ENCODE assay signal across 14 cellular contexts in genomic region chr11:12695878-12696277, GRCh38. TPM values are rescaled to one million over a fixed set of nuclear protein-coding genes. Genes with fewer than 3 reads are reported as not detected.
DNase-seq lines count a peak whose midpoint lies in the region; ATAC-seq and TF ChIP-seq lines count a peak whose summit lies in the region.
"Had no signal": no experiment of that assay in that cellular context is flagged by ENCODE, and none has a peak within 500 bp of the region (broad histone marks: within the 10 kb centered on the region; RNA-seq: fewer than 3 reads in every experiment).

No MANE protein-coding gene starts in this region.

- DNase-seq in left ventricle myocardium inferior (no peak), right cardiac atrium (no peak), esophagus squamous epithelium (lab: John Stamatoyannopoulos, UW) (no peak), neural progenitor cell (ENCODE audit: low spot score) (no peak), vagina (ENCODE audit: extremely low spot score in 2 of 2) (no peak), NCI-H1417 (lab: John Stamatoyannopoulos, UW) (no peak)
- no peak for DNase-seq in activated CD8-positive, alpha-beta T cell treated with anti-CD3 and anti-CD28 coated beads for 36 hours
- DNase-seq: activated effector memory CD4-positive, alpha-beta T cell treated with Interleukin-2 at 50 U/mL for 16 hours; effector CD4-positive, alpha-beta T cell; midbrain; NCI-H1105 treated with DMSO at 0.1 percent for 48 hours; stimulated activated CD4-positive, alpha-beta T cell treated with anti-CD3 and anti-CD28 coated beads, Interleukin-2, amount 100 ng/mL, for 48 hours had no signal

- peaks cover 100% of the 10 kb centered on the region for H4K20me1 ChIP-seq in neural progenitor cell (ENCODE audit: low read depth)

- TF ChIP-seq CTCF in left ventricle myocardium inferior (IDR thresholded peaks at IDR 0.05; ENCODE audit: borderline replicate concordance) (no peak), esophagus squamous epithelium (IDR thresholded peaks at IDR 0.05) (no peak), neural progenitor cell (IDR thresholded peaks at IDR 0.05) (no peak), vagina (IDR thresholded peaks at IDR 0.05) (no peak)
- no peak for TF ChIP-seq CTCF in activated CD8-positive, alpha-beta T cell treated with anti-CD3 and anti-CD28 coated beads for 36 hours (IDR thresholded peaks at IDR 0.05)

- no peak overlapping the region for H3K9ac ChIP-seq in neural progenitor cell

- no peaks in the 10 kb centered on the region for H3F3A ChIP-seq in neural progenitor cell (ENCODE audit: low read depth)

- H3K4me1 Mint-ChIP-seq in neural progenitor cell: peaks cover 91% of the 10 kb centered on the region
- H3K4me1 Mint-ChIP-seq in activated CD8-positive, alpha-beta T cell treated with anti-CD3 and anti-CD28 coated beads for 36 hours (ENCODE audit: low read depth): peaks cover 10% of the 10 kb centered on the region

- POLR2A ChIA-PET in activated CD8-positive, alpha-beta T cell treated with anti-CD3 and anti-CD28 coated beads for 36 hours (lab: Charles Lee): no interaction called here

- H3K9me3 ChIP-seq in left ventricle myocardium inferior (replicated peaks) (no peaks in the 10 kb centered on the region), right cardiac atrium (ENCODE audit: control insufficient read depth, low read length) (no peaks in the 10 kb centered on the region), esophagus squamous epithelium (no peaks in the 10 kb centered on the region), neural progenitor cell (ENCODE audit: low read depth) (no peaks in the 10 kb centered on the region), vagina (no peaks in the 10 kb centered on the region)

- H3K27me3 ChIP-seq in left ventricle myocardium inferior (ENCODE audit: low read depth) (no peaks in the 10 kb centered on the region), right cardiac atrium (ENCODE audit: control insufficient read depth, insufficient read depth) (no peaks in the 10 kb centered on the region), esophagus squamous epithelium (no peaks in the 10 kb centered on the region), neural progenitor cell (no peaks in the 10 kb centered on the region), vagina (no peaks in the 10 kb centered on the region)

- intact Hi-C loops in left ventricle myocardium inferior (cut with micrococcal nuclease) (no loop called here), right cardiac atrium (cut with DNase I) (loop anchor here in 1 of 4 donors (10.0 kb wide), 1 partner anchor 119 kb away; no protein-coding TSS in a partner anchor), esophagus squamous epithelium (cut with DNase I) (no loop called here), vagina (cut with DNase I) (no loop called here)
- intact Hi-C loops in activated CD8-positive, alpha-beta T cell treated with anti-CD3 and anti-CD28 coated beads for 36 hours (cut with micrococcal nuclease): no loop called here

- peak overlapping the region; percentile 22 for H3K27ac Mint-ChIP-seq in neural progenitor cell
- H3K27ac Mint-ChIP-seq in activated CD8-positive, alpha-beta T cell treated with anti-CD3 and anti-CD28 coated beads for 36 hours: no peak overlapping the region
- H3K27ac Mint-ChIP-seq: IgD-negative memory B cell had no signal

- no peaks in the 10 kb centered on the region for H3K27me3 Mint-ChIP-seq in neural progenitor cell (ENCODE audit: insufficient read depth, low read depth)
- H3K27me3 Mint-ChIP-seq in activated CD8-positive, alpha-beta T cell treated with anti-CD3 and anti-CD28 coated beads for 36 hours: peaks cover 64% of the 10 kb centered on the region

- H3K79me2 ChIP-seq in neural progenitor cell (ENCODE audit: low read depth): peaks cover 100% of the 10 kb centered on the region

- H2AFZ ChIP-seq in neural progenitor cell (replicated peaks): no peak overlapping the region

- H3K36me3 Mint-ChIP-seq in neural progenitor cell: peaks cover 3% of the 10 kb centered on the region
- no peaks in the 10 kb centered on the region for H3K36me3 Mint-ChIP-seq in activated CD8-positive, alpha-beta T cell treated with anti-CD3 and anti-CD28 coated beads for 36 hours (ENCODE audit: low read depth)
- H3K36me3 Mint-ChIP-seq: IgD-negative memory B cell had no signal

- H3K36me3 ChIP-seq in left ventricle myocardium inferior (no peaks in the 10 kb centered on the region), esophagus squamous epithelium (no peaks in the 10 kb centered on the region), neural progenitor cell (no peaks in the 10 kb centered on the region), vagina (no peaks in the 10 kb centered on the region)

- H3K4me3 Mint-ChIP-seq in neural progenitor cell: no peak overlapping the region
- H3K4me3 Mint-ChIP-seq in activated CD8-positive, alpha-beta T cell treated with anti-CD3 and anti-CD28 coated beads for 36 hours: no peak overlapping the region
- H3K4me3 Mint-ChIP-seq: IgD-negative memory B cell had no signal

- no peak overlapping the region for H3K4me3 ChIP-seq in left ventricle myocardium inferior
- H3K4me3 ChIP-seq in right cardiac atrium (ENCODE audit: low read length): no peak overlapping the region
- no peak overlapping the region for H3K4me3 ChIP-seq in esophagus squamous epithelium
- no peak overlapping the region for H3K4me3 ChIP-seq in neural progenitor cell
- H3K4me3 ChIP-seq in vagina: no peak overlapping the region

- WGBS in right cardiac atrium: 88% methylated on average over 3 of the region's 3 CpGs
- 75 to 80% methylated on average over 3 of the region's 3 CpGs for WGBS in esophagus squamous epithelium, 2 donors

- H3K4me1 ChIP-seq in left ventricle myocardium inferior (peaks cover 85% of the 10 kb centered on the region), right cardiac atrium (ENCODE audit: control insufficient read depth, insufficient read depth, low read length) (peaks cover 23% of the 10 kb centered on the region), esophagus squamous epithelium (peaks cover 22 to 87% (median 46%) of the 10 kb centered on the region in 3 donors), neural progenitor cell (peaks cover 79% of the 10 kb centered on the region), vagina (peaks cover 65% of the 10 kb centered on the region)

- H3K27ac ChIP-seq in left ventricle myocardium inferior (replicated peaks) (peak overlapping the region; percentile 92), right cardiac atrium (ENCODE audit: low read length) (no peak overlapping the region), esophagus squamous epithelium (peak overlapping the region; percentile 89 to 95 (median 92)), neural progenitor cell (no peak overlapping the region), vagina (peak overlapping the region; percentile 90)

- ATAC-seq in right cardiac atrium (no peak), GM19324 (IDR thresholded peaks at IDR 0.05; ENCODE audit: low FRiP score, unreplicated experiment) (no peak)
- ATAC-seq in activated CD8-positive, alpha-beta T cell treated with anti-CD3 and anti-CD28 coated beads for 36 hours: no peak

- CTCF ChIA-PET in activated CD8-positive, alpha-beta T cell treated with anti-CD3 and anti-CD28 coated beads for 36 hours (lab: Charles Lee): no interaction called here

- peak overlapping the region; percentile 12 for H3K4me2 ChIP-seq in neural progenitor cell

- H3K9me3 Mint-ChIP-seq in neural progenitor cell: no peaks in the 10 kb centered on the region
- no peaks in the 10 kb centered on the region for H3K9me3 Mint-ChIP-seq in activated CD8-positive, alpha-beta T cell treated with anti-CD3 and anti-CD28 coated beads for 36 hours

- TF ChIP-seq POLR2A in esophagus squamous epithelium (IDR thresholded peaks at IDR 0.05) (no peak), vagina (IDR thresholded peaks at IDR 0.05) (no peak)

RNA-seq across cellular contexts. Expression of gene TEAD1, which starts 21.7 kb away (rescaled TPM):
- 121 TPM for total RNA-seq in left ventricle myocardium inferior
- total RNA-seq in right cardiac atrium: 100 to 1,000 TPM in 2 of 4 donors, 10 to 100 TPM in 2; 81.3 to 105 (median 98.4) TPM
- 19.7 TPM for polyA plus RNA-seq in right cardiac atrium
- total RNA-seq in esophagus squamous epithelium: 10 to 100 TPM; 33.3 to 75.2 (median 49.8) TPM
- total RNA-seq in neural progenitor cell (ENCODE audit: low replicate concordance): 93.8 and 98.3 TPM in 2 replicates
- total RNA-seq in vagina: 50.3 TPM
- total RNA-seq in activated CD8-positive, alpha-beta T cell treated with anti-CD3 and anti-CD28 coated beads for 36 hours: under 1 TPM; 0.25 to 0.83 TPM
- polyA plus RNA-seq: IgD-negative memory B cell had no signal

Comparison
In these comparisons a context has a peak if more than half of its experiments do, and no peak if none do; other contexts are left out.
1. H3K27ac ChIP-seq: peak in left ventricle myocardium inferior (single experiment), esophagus squamous epithelium (4 of 4) and vagina (single experiment); none in right cardiac atrium (single experiment) and neural progenitor cell (single experiment).
2. RNA of gene TEAD1, which starts 21.7 kb away (total RNA-seq): 121 TPM in left ventricle myocardium inferior (single experiment), 81.3 to 105 TPM in right cardiac atrium, 93.8 to 98.3 TPM in neural progenitor cell, 33.3 to 75.2 TPM in esophagus squamous epithelium and 50.3 TPM in vagina (single experiment); 0.25 to 0.83 TPM in activated CD8-positive, alpha-beta T cell treated with anti-CD3 and anti-CD28 coated beads for 36 hours; every median in the first group is over 10 times any median in the second.